10 cellular contexts compared by ENCODE assay signal in the genomic region with DNA sequence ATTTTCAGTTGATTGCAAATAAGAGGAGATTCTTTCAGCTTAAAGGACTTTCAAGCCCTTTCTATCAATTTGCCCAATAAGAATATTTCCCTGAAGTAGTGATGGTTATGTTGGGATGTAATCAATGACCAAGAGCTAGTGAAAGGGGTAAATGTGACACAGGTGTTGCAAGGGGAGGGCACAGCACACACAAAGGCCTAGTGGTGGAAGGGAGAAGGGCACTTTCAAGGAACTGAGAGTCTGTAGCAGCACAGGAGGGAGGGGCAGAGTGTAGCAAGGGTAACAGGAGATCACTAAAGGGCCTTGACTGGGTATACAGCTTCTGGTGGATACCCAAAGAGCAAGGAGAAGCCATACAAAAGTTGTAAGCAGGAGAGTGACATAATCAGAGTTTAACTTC.
DNase-seq lines count a peak whose midpoint lies in the region; ATAC-seq, FAIRE-seq and TF ChIP-seq lines count a peak whose summit lies in the region.
"Had no signal": no experiment of that assay in that cellular context is flagged by ENCODE, and none has a peak within 500 bp of the region (broad histone marks: within the 10 kb centered on the region; RNA-seq: fewer than 3 reads in every experiment).

No MANE protein-coding gene starts in this region.

- H4K20me1 ChIP-seq in H1 (replicated peaks in 1 of 2; ENCODE audit: control insufficient read depth in 1 of 2, insufficient read depth in 2 of 2, low read length in 2 of 2), result no peaks in the 10 kb centered on the region

- no peak overlapping the region for H3K27ac ChIP-seq in H1 (ENCODE audit: low read depth, low read length)
- H3K27ac ChIP-seq in ascending aorta, result no peak overlapping the region
- H3K27ac ChIP-seq in heart right ventricle, result no peak overlapping the region
- H3K27ac ChIP-seq in thyroid gland, result no peak overlapping the region

- no peak overlapping the region; the same call in 1 of the 2 replicates for H2AK5ac ChIP-seq in H1 (ENCODE audit: low read depth, low read length)

- H3K36me3 Mint-ChIP-seq in activated T-cell treated with anti-CD3 and anti-CD28 coated beads, Interleukin-2, amount 50 U/mL, for 24 hours (ENCODE audit: low read depth), result no peaks in the 10 kb centered on the region
- H3K36me3 Mint-ChIP-seq: CD14-positive monocyte, T-cell had no signal

- H3K14ac ChIP-seq in H1 (ENCODE audit: insufficient read length), result no peak overlapping the region

- H3K79me2 ChIP-seq in H1 (ENCODE audit: control insufficient read depth in 1 of 2, insufficient read depth in 2 of 2, low read length in 2 of 2), result no peaks in the 10 kb centered on the region

- H3K23me2 ChIP-seq in H1 (ENCODE audit: low read depth, low read length), result no peaks in the 10 kb centered on the region

- no peak for TF ChIP-seq EP300 in H1 (IDR thresholded peaks at IDR 0.05; ENCODE audit: borderline replicate concordance in 1 of 2, low read depth in 2 of 2, low read length in 2 of 2)

- H3K36me3 ChIP-seq in H1 (ENCODE audit: control insufficient read depth in 2 of 4, insufficient read depth in 4 of 4, low read length in 3 of 4), result no peaks in the 10 kb centered on the region
- H3K36me3 ChIP-seq in ascending aorta, result no peaks in the 10 kb centered on the region
- H3K36me3 ChIP-seq in heart right ventricle, result no peaks in the 10 kb centered on the region
- no peaks in the 10 kb centered on the region for H3K36me3 ChIP-seq in thyroid gland

- no peaks in the 10 kb centered on the region for H3K79me1 ChIP-seq in H1 (ENCODE audit: low read depth, low read length)

- no peak overlapping the region for H3K9ac ChIP-seq in H1 (replicated peaks in 1 of 4; ENCODE audit: extremely low read depth in 1 of 4, low read depth in 3 of 4, low read length in 3 of 4)

- no peak overlapping the region for H3K18ac ChIP-seq in H1 (ENCODE audit: extremely low read depth, low read length)

- no peaks in the 10 kb centered on the region for H3K27me3 ChIP-seq in H1 (replicated peaks in 1 of 4; ENCODE audit: control insufficient read depth in 3 of 4, extremely low read depth in 1 of 4, insufficient read depth in 3 of 4, low read length in 3 of 4)
- H3K27me3 ChIP-seq in ascending aorta, result no peaks in the 10 kb centered on the region
- H3K27me3 ChIP-seq in heart right ventricle, result no peaks in the 10 kb centered on the region
- no peaks in the 10 kb centered on the region for H3K27me3 ChIP-seq in thyroid gland

- TF ChIP-seq POLR2A in H1 (IDR thresholded peaks at IDR 0.05; ENCODE audit: control extremely low read depth in 1 of 2, low read depth in 2 of 2, low read length in 2 of 2), result no peak
- no peak for TF ChIP-seq POLR2A in thyroid gland (IDR thresholded peaks at IDR 0.05)

- ATAC-seq in GM18861 (IDR thresholded peaks at IDR 0.05; ENCODE audit: unreplicated experiment) (peak; percentile 69), GM21528 (IDR thresholded peaks at IDR 0.05; ENCODE audit: low FRiP score, unreplicated experiment) (peak; percentile 79), HG03139 (IDR thresholded peaks at IDR 0.05; ENCODE audit: unreplicated experiment) (peak; percentile 74), heart right ventricle (no peak)
- ATAC-seq: T-cell had no signal

- H4K5ac ChIP-seq in H1 (ENCODE audit: insufficient read length, low read depth, low read length), result no peak overlapping the region

- peak overlapping the region; percentile 33; the same call in 1 of the 2 replicates for H2AFZ ChIP-seq in H1 (ENCODE audit: low read length)

- no peak overlapping the region for H3K56ac ChIP-seq in H1 (replicated peaks; ENCODE audit: insufficient read length, low read depth, low read length)

- H3K9me3 ChIP-seq in H1 (ENCODE audit: insufficient read depth in 2 of 2, low read depth in 1 of 2, low read length in 1 of 2), result no peaks in the 10 kb centered on the region
- H3K9me3 ChIP-seq in ascending aorta, result no peaks in the 10 kb centered on the region
- peaks cover 0 to 1% (median 0%) of the 10 kb centered on the region in 11 donors for H3K9me3 ChIP-seq in heart right ventricle
- H3K9me3 ChIP-seq in thyroid gland, result no peaks in the 10 kb centered on the region

- no peak overlapping the region for H3K4me3 Mint-ChIP-seq in activated T-cell treated with anti-CD3 and anti-CD28 coated beads, Interleukin-2, amount 50 U/mL, for 24 hours
- H3K4me3 Mint-ChIP-seq: CD14-positive monocyte, T-cell had no signal

- H3K4me3 ChIP-seq in H1 (ENCODE audit: extremely low read depth in 1 of 4, insufficient read depth in 2 of 4, low read depth in 3 of 4, low read length in 4 of 4), result no peak overlapping the region
- H3K4me3 ChIP-seq in ascending aorta, result no peak overlapping the region
- H3K4me3 ChIP-seq in heart right ventricle, result no peak overlapping the region
- no peak overlapping the region for H3K4me3 ChIP-seq in thyroid gland (replicated peaks in 1 of 3)

- H2BK20ac ChIP-seq in H1 (ENCODE audit: low read length), result no peak overlapping the region

- intact Hi-C loops in ascending aorta (cut with DNase I) (no loop called here), heart right ventricle (cut with DNase I) (no loop called here), thyroid gland (cut with DNase I) (no loop called here)

- no peaks in the 10 kb centered on the region for H3K27me3 Mint-ChIP-seq in activated T-cell treated with anti-CD3 and anti-CD28 coated beads, Interleukin-2, amount 50 U/mL, for 24 hours

- CTCF ChIA-PET in H1 (lab: Charles Lee; ENCODE audit: partially characterized antibody), result interaction anchor here (0.6 to 2.4 kb wide), 10 partner anchors 9 to 268 kb away, joined by 3 to 11 read pairs (median 4); no protein-coding TSS in a partner anchor

- FAIRE-seq in H1 (lab: Jason Lieb, UNC), result no peak

- H3K9me3 Mint-ChIP-seq in activated T-cell treated with anti-CD3 and anti-CD28 coated beads, Interleukin-2, amount 50 U/mL, for 24 hours, result no peaks in the 10 kb centered on the region

- no peak overlapping the region for H4K91ac ChIP-seq in H1 (replicated peaks; ENCODE audit: insufficient read length, low read length)

- H3K4me1 ChIP-seq in H1 (replicated peaks in 1 of 4; ENCODE audit: control insufficient read depth in 3 of 4, insufficient read depth in 4 of 4, low read length in 3 of 4), result no peaks in the 10 kb centered on the region
- H3K4me1 ChIP-seq in ascending aorta, result no peaks in the 10 kb centered on the region
- H3K4me1 ChIP-seq in heart right ventricle, result no peaks in the 10 kb centered on the region
- no peaks in the 10 kb centered on the region for H3K4me1 ChIP-seq in thyroid gland

- DNase-seq in H1 (ENCODE audit: low read depth in 1 of 2, low spot score in 2 of 2), result no peak
- DNase-seq in activated T-cell treated with anti-CD3 and anti-CD28 coated beads, Interleukin-2, amount 50 U/mL, for 24 hours, result no peak
- DNase-seq in ascending aorta (ENCODE audit: low spot score in 2 of 2), result no peak
- no peak for DNase-seq in heart right ventricle
- no peak for DNase-seq in thyroid gland
- DNase-seq: T-cell had no signal

- no peak overlapping the region for H2BK12ac ChIP-seq in H1 (ENCODE audit: low read depth, low read length)

- no peak overlapping the region for H3K23ac ChIP-seq in H1 (ENCODE audit: insufficient read length)

- no peak overlapping the region for H2BK5ac ChIP-seq in H1 (ENCODE audit: low read depth, low read length)

- H4K8ac ChIP-seq in H1 (ENCODE audit: extremely low read depth, insufficient read depth, low read length), result no peak overlapping the region

- no peak overlapping the region for H2BK15ac ChIP-seq in H1 (ENCODE audit: low read length)

- POLR2A ChIA-PET in H1 (lab: Charles Lee; ENCODE audit: partially characterized antibody), result no interaction called here

- H2BK120ac ChIP-seq in H1 (replicated peaks; ENCODE audit: low read depth, low read length), result no peak overlapping the region

- no peak overlapping the region for H3K4me2 ChIP-seq in H1 (ENCODE audit: insufficient read depth in 1 of 2, low read depth in 2 of 2, low read length in 2 of 2)

- TF ChIP-seq CTCF in H1 (IDR thresholded peaks at IDR 0.05; ENCODE audit: control extremely low read depth in 1 of 3, insufficient read depth in 1 of 3, low read depth in 1 of 3, low read length in 3 of 3), result peak; percentile 26 to 69 (median 61)
- no peak for TF ChIP-seq CTCF in ascending aorta (IDR thresholded peaks at IDR 0.05)
- TF ChIP-seq CTCF in heart right ventricle (IDR thresholded peaks at IDR 0.05), result no peak
- TF ChIP-seq CTCF in thyroid gland (IDR thresholded peaks at IDR 0.05), result no peak

- TF ChIP-seq RAD21 in H1 (IDR thresholded peaks at IDR 0.05 in 1 of 2, conservative IDR thresholded peaks at IDR 0.05 in 1 of 2; ENCODE audit: low read depth in 2 of 2, low read length in 2 of 2), result peak; percentile 14 to 40; a peak in 1 of 4 replicates

- no peak overlapping the region for H3K27ac Mint-ChIP-seq in activated T-cell treated with anti-CD3 and anti-CD28 coated beads, Interleukin-2, amount 50 U/mL, for 24 hours
- H3K27ac Mint-ChIP-seq: CD14-positive monocyte, T-cell had no signal

- H3K4ac ChIP-seq in H1 (replicated peaks; ENCODE audit: insufficient read length, low read depth, low read length), result no peak overlapping the region

- H3K4me1 Mint-ChIP-seq in activated T-cell treated with anti-CD3 and anti-CD28 coated beads, Interleukin-2, amount 50 U/mL, for 24 hours (ENCODE audit: low read depth), result no peaks in the 10 kb centered on the region
- H3K4me1 Mint-ChIP-seq: CD14-positive monocyte, T-cell had no signal

TF ChIP-seq in H1, 55 proteins besides CTCF, POLR2A, EP300 and RAD21 (continues in another document):
- TF ChIP-seq CBX5 (IDR thresholded peaks at IDR 0.05; ENCODE audit: low read depth, low read length) (no peak), TCF12 (IDR thresholded peaks at IDR 0.05; ENCODE audit: low read depth, low read length) (no peak), EGR1 (IDR thresholded peaks at IDR 0.05; ENCODE audit: borderline replicate concordance, low read depth, low read length) (no peak), CTBP2 (IDR thresholded peaks at IDR 0.05; ENCODE audit: borderline replicate concordance, insufficient read depth, insufficient read length, low read length) (no peak), PHF8 (conservative IDR thresholded peaks at IDR 0.05; ENCODE audit: low read depth, low read length) (no peak), RBBP5 (IDR thresholded peaks at IDR 0.05; ENCODE audit: borderline replicate concordance, low read depth, low read length) (no peak)
- TF ChIP-seq, protein P1, sequence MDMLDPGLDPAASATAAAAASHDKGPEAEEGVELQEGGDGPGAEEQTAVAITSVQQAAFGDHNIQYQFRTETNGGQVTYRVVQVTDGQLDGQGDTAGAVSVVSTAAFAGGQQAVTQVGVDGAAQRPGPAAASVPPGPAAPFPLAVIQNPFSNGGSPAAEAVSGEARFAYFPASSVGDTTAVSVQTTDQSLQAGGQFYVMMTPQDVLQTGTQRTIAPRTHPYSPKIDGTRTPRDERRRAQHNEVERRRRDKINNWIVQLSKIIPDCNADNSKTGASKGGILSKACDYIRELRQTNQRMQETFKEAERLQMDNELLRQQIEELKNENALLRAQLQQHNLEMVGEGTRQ (IDR thresholded peaks at IDR 0.05; ENCODE audit: low read length), result no peak
- TF ChIP-seq, protein P2, sequence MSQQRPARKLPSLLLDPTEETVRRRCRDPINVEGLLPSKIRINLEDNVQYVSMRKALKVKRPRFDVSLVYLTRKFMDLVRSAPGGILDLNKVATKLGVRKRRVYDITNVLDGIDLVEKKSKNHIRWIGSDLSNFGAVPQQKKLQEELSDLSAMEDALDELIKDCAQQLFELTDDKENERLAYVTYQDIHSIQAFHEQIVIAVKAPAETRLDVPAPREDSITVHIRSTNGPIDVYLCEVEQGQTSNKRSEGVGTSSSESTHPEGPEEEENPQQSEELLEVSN (IDR thresholded peaks at IDR 0.05), result no peak

Comparison
In these comparisons a context has a peak if more than half of its experiments do, and no peak if none do; other contexts are left out.
1. ATAC-seq: peak in GM18861 (single experiment), GM21528 (single experiment) and HG03139 (single experiment); none in heart right ventricle (0 of 8).
2. CTCF ChIP-seq: peak in H1 (3 of 3); none in ascending aorta (0 of 3), heart right ventricle (0 of 9) and thyroid gland (0 of 6).